Comparison of ENCODE assay signal across 1 cellular context in the genomic region with DNA sequence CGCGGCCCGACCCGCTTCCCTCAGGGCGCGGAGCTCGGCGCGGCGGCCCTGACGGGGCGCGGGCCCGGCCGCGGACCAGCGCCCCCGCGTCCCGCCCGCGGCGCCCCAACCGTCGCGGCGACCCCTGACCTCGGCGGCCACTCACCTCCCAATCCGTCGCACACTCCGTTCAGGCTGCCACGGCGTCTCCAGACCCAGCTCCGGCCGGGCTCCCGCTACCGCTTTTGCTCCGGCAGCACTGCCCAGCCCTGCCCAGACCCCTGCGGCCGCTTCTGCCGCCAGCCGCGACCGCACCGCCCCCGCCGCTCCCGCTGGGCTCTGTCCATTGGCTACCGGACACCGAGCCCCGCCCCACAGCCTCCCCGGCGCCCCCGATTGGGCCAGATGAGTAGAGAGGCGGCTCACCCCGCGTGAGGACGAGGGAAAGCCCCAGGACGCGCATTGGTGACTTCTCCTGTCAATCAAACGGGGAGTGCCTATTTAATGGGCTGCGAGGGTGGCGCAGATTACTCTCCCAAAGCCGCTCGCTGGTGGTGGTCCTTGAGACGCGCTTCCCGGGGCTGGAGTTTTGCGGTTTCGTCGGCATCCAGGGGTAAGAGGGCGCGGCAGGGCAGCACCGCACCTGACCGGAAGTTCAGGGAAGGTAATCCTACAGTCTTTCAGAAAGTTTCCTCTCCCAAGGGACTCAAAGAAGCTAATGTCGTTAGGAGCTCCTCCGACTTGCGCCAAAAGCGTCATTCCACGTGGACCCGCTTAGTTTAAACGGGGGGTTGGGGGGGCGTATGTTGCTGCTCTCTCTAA.
TF ChIP-seq lines count a peak whose summit lies in the region.

A gene with protein sequence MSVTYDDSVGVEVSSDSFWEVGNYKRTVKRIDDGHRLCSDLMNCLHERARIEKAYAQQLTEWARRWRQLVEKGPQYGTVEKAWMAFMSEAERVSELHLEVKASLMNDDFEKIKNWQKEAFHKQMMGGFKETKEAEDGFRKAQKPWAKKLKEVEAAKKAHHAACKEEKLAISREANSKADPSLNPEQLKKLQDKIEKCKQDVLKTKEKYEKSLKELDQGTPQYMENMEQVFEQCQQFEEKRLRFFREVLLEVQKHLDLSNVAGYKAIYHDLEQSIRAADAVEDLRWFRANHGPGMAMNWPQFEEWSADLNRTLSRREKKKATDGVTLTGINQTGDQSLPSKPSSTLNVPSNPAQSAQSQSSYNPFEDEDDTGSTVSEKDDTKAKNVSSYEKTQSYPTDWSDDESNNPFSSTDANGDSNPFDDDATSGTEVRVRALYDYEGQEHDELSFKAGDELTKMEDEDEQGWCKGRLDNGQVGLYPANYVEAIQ (minus strand): TSS at position 274 of the 801 bp plus-strand sequence. CDS start 103,069 bp downstream, outside the sequence.

TF ChIP-seq in HepG2, 621 proteins besides CTCF, POLR2A, EP300 and RAD21 (continued from another document and continues in another):
- TF ChIP-seq, protein P1, sequence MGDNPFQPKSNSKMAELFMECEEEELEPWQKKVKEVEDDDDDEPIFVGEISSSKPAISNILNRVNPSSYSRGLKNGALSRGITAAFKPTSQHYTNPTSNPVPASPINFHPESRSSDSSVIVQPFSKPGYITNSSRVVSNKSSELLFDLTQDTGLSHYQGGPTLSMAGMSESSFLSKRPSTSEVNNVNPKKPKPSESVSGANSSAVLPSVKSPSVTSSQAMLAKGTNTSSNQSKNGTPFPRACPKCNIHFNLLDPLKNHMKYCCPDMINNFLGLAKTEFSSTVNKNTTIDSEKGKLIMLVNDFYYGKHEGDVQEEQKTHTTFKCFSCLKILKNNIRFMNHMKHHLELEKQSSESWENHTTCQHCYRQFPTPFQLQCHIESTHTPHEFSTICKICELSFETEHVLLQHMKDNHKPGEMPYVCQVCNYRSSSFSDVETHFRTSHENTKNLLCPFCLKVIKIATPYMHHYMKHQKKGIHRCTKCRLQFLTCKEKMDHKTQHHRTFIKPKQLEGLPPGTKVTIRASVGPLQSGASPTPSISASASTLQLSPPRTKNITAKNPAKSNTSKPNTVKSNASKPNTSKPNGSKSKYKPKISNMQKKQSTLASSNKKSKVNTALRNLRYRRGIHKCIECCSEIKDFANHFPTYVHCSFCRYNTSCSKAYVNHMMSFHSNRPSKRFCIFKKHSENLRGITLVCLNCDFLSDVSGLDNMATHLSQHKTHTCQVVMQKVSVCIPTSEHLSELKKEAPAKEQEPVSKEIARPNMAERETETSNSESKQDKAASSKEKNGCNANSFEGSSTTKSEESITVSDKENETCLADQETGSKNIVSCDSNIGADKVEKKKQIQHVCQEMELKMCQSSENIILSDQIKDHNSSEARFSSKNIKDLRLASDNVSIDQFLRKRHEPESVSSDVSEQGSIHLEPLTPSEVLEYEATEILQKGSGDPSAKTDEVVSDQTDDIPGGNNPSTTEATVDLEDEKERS (CRISPR knock-in tag; IDR thresholded peaks at IDR 0.05), result no peak; the same call in 1 of the 2 replicates
- TF ChIP-seq PREB (CRISPR knock-in tag; IDR thresholded peaks at IDR 0.05) (no peak; the same call in 1 of the 2 replicates), FOXJ3 (CRISPR knock-in tag; IDR thresholded peaks at IDR 0.05; ENCODE audit: borderline replicate concordance) (0 out of 2 replicates have a peak, but pooled peaks have one; percentile 21), HCFC1 (IDR thresholded peaks at IDR 0.05; ENCODE audit: low read depth, low read length) (no peak), ZNF891 (CRISPR knock-in tag; IDR thresholded peaks at IDR 0.05) (no peak; the same call in 1 of the 2 replicates), ZNF598 (CRISPR knock-in tag; IDR thresholded peaks at IDR 0.05; ENCODE audit: borderline replicate concordance) (peak; percentile 50; the same call in 1 of the 2 replicates), SAP130 (CRISPR knock-in tag; IDR thresholded peaks at IDR 0.05; ENCODE audit: low read depth) (peak; percentile 64), TEAD3 (CRISPR knock-in tag; optimal IDR thresholded peaks at IDR 0.05; ENCODE audit: borderline replicate concordance) (peak; percentile 85), SNAPC2 (CRISPR knock-in tag; IDR thresholded peaks at IDR 0.05) (peak; percentile 52; the same call in 1 of the 2 replicates), ZNF3 (CRISPR knock-in tag; IDR thresholded peaks at IDR 0.05) (no peak), ZBTB4 (CRISPR knock-in tag; IDR thresholded peaks at IDR 0.05; ENCODE audit: borderline replicate concordance) (peak; percentile 66; the same call in 1 of the 2 replicates), HNRNPH1 (optimal IDR thresholded peaks at IDR 0.05; ENCODE audit: low read depth, low read length) (no peak), FOXP1 (IDR thresholded peaks at IDR 0.05) (no peak), FOXP1 (CRISPR knock-in tag; IDR thresholded peaks at IDR 0.05) (no peak), ZBTB25 (CRISPR knock-in tag; IDR thresholded peaks at IDR 0.05) (no peak), ZNF142 (CRISPR knock-in tag; IDR thresholded peaks at IDR 0.05) (peak; percentile 49; the same call in 1 of the 2 replicates), ZNF333 (CRISPR knock-in tag; IDR thresholded peaks at IDR 0.05; ENCODE audit: borderline replicate concordance) (no peak), YEATS4 (CRISPR knock-in tag; IDR thresholded peaks at IDR 0.05; ENCODE audit: borderline replicate concordance) (peak; percentile 53; the same call in 1 of the 2 replicates), ZNF775 (CRISPR knock-in tag; IDR thresholded peaks at IDR 0.05; ENCODE audit: borderline replicate concordance) (no peak), ZNF773 (CRISPR knock-in tag; IDR thresholded peaks at IDR 0.05; ENCODE audit: borderline replicate concordance) (peak; percentile 20; the same call in 1 of the 2 replicates)
- TF ChIP-seq, protein P2, sequence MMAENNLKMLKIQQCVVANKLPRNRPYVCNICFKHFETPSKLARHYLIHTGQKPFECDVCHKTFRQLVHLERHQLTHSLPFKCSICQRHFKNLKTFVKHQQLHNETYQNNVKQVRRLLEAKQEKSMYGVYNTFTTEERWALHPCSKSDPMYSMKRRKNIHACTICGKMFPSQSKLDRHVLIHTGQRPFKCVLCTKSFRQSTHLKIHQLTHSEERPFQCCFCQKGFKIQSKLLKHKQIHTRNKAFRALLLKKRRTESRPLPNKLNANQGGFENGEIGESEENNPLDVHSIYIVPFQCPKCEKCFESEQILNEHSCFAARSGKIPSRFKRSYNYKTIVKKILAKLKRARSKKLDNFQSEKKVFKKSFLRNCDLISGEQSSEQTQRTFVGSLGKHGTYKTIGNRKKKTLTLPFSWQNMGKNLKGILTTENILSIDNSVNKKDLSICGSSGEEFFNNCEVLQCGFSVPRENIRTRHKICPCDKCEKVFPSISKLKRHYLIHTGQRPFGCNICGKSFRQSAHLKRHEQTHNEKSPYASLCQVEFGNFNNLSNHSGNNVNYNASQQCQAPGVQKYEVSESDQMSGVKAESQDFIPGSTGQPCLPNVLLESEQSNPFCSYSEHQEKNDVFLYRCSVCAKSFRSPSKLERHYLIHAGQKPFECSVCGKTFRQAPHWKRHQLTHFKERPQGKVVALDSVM (CRISPR knock-in tag; IDR thresholded peaks at IDR 0.05), result no peak
- TF ChIP-seq, protein P3, sequence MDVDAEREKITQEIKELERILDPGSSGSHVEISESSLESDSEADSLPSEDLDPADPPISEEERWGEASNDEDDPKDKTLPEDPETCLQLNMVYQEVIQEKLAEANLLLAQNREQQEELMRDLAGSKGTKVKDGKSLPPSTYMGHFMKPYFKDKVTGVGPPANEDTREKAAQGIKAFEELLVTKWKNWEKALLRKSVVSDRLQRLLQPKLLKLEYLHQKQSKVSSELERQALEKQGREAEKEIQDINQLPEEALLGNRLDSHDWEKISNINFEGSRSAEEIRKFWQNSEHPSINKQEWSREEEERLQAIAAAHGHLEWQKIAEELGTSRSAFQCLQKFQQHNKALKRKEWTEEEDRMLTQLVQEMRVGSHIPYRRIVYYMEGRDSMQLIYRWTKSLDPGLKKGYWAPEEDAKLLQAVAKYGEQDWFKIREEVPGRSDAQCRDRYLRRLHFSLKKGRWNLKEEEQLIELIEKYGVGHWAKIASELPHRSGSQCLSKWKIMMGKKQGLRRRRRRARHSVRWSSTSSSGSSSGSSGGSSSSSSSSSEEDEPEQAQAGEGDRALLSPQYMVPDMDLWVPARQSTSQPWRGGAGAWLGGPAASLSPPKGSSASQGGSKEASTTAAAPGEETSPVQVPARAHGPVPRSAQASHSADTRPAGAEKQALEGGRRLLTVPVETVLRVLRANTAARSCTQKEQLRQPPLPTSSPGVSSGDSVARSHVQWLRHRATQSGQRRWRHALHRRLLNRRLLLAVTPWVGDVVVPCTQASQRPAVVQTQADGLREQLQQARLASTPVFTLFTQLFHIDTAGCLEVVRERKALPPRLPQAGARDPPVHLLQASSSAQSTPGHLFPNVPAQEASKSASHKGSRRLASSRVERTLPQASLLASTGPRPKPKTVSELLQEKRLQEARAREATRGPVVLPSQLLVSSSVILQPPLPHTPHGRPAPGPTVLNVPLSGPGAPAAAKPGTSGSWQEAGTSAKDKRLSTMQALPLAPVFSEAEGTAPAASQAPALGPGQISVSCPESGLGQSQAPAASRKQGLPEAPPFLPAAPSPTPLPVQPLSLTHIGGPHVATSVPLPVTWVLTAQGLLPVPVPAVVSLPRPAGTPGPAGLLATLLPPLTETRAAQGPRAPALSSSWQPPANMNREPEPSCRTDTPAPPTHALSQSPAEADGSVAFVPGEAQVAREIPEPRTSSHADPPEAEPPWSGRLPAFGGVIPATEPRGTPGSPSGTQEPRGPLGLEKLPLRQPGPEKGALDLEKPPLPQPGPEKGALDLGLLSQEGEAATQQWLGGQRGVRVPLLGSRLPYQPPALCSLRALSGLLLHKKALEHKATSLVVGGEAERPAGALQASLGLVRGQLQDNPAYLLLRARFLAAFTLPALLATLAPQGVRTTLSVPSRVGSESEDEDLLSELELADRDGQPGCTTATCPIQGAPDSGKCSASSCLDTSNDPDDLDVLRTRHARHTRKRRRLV (CRISPR knock-in tag; IDR thresholded peaks at IDR 0.05), result peak; percentile 82; the same call in 1 of the 2 replicates
